Comparison of ENCODE assay signal across 9 cellular contexts in genomic region chr5:158812381-158812780, GRCh38.
DNase-seq lines count a peak whose midpoint lies in the region; ATAC-seq, FAIRE-seq and TF ChIP-seq lines count a peak whose summit lies in the region.
"Had no signal": no experiment of that assay in that cellular context is flagged by ENCODE, and none has a peak within 500 bp of the region (broad histone marks: within the 10 kb centered on the region; RNA-seq: fewer than 3 reads in every experiment).

No MANE protein-coding gene starts in this region.

- intact Hi-C loops in thyroid gland (cut with DNase I): no loop called here
- intact Hi-C loops in PC-9 (cut with micrococcal nuclease; ENCODE audit: unreplicated experiment): no loop called here
- intact Hi-C loops in tibial artery (cut with DNase I; ENCODE audit: low total_unique reads): no loop called here

- no peaks in the 10 kb centered on the region for H4K20me1 ChIP-seq in PC-9 (ENCODE audit: insufficient read depth)

- H3K4me2 ChIP-seq in PC-9: no peak overlapping the region

- no peaks in the 10 kb centered on the region for H3K27me3 ChIP-seq in thyroid gland
- H3K27me3 ChIP-seq in PC-9 (ENCODE audit: insufficient read depth, low read depth): no peaks in the 10 kb centered on the region
- H3K27me3 ChIP-seq in tibial artery: no peaks in the 10 kb centered on the region
- H3K27me3 ChIP-seq: cardiac muscle cell had no signal

- POLR2A ChIA-PET in PC-9 (lab: Charles Lee; ENCODE audit: unreplicated experiment): no interaction called here

- no peaks in the 10 kb centered on the region for H3K9me2 ChIP-seq in PC-9 (ENCODE audit: insufficient read depth)

- H3K4me3 ChIP-seq in thyroid gland (replicated peaks in 1 of 3) (no peak overlapping the region), PC-9 (no peak overlapping the region), tibial artery (no peak overlapping the region)
- H3K4me3 ChIP-seq: cardiac muscle cell had no signal

- DNase-seq in GM12892 (ENCODE audit: insufficient read length) (no peak), T-helper 2 cell (peak in 3 of 5 experiments; percentile 5 to 81 (median 11)), thyroid gland (peak; percentile 10 to 36), NCI-H1105 (lab: John Stamatoyannopoulos, UW) (no peak), PC-9 (no peak), tibial artery (no peak)
- DNase-seq in effector CD4-positive, alpha-beta T cell: peak; percentile 12

- peak; percentile 44 for ATAC-seq in HG02610 (IDR thresholded peaks at IDR 0.05; ENCODE audit: unreplicated experiment)

- TF ChIP-seq CTCF in thyroid gland (IDR thresholded peaks at IDR 0.05): no peak
- TF ChIP-seq CTCF in PC-9 (conservative IDR thresholded peaks at IDR 0.05): no peak
- TF ChIP-seq CTCF in tibial artery (IDR thresholded peaks at IDR 0.05): no peak

- 54 to 58% methylated on average over 6 of the region's 6 CpGs for WGBS in thyroid gland, 2 donors

- H3K36me3 ChIP-seq in thyroid gland: no peaks in the 10 kb centered on the region
- H3K36me3 ChIP-seq in PC-9 (ENCODE audit: low read depth): no peaks in the 10 kb centered on the region
- no peaks in the 10 kb centered on the region for H3K36me3 ChIP-seq in tibial artery
- H3K36me3 ChIP-seq: cardiac muscle cell had no signal

- no peaks in the 10 kb centered on the region for H3K9me3 ChIP-seq in thyroid gland
- H3K9me3 ChIP-seq in PC-9 (ENCODE audit: insufficient read depth, low read depth): no peaks in the 10 kb centered on the region
- no peaks in the 10 kb centered on the region for H3K9me3 ChIP-seq in tibial artery

- peak; percentile 84 for FAIRE-seq in GM12892 (lab: Jason Lieb, UNC)

- no peak for TF ChIP-seq POLR2A in GM12892 (IDR thresholded peaks at IDR 0.05; ENCODE audit: low read depth, low read length)
- TF ChIP-seq POLR2A in thyroid gland (IDR thresholded peaks at IDR 0.05): no peak

- H2AFZ ChIP-seq in PC-9: no peak overlapping the region

- no peaks in the 10 kb centered on the region for H3K79me2 ChIP-seq in PC-9 (ENCODE audit: low read depth)

- no peaks in the 10 kb centered on the region for H3F3A ChIP-seq in PC-9 (ENCODE audit: insufficient read depth, low read depth)

- H3K4me1 ChIP-seq in thyroid gland: no peaks in the 10 kb centered on the region
- H3K4me1 ChIP-seq in PC-9 (replicated peaks; ENCODE audit: insufficient read depth): no peaks in the 10 kb centered on the region
- H3K4me1 ChIP-seq in tibial artery: peaks cover 0 to 33% (median 3%) of the 10 kb centered on the region in 4 donors

- CTCF ChIA-PET in PC-9 (lab: Charles Lee): no interaction called here

- H3K27ac ChIP-seq in thyroid gland (no peak overlapping the region), PC-9 (no peak overlapping the region), tibial artery (no peak overlapping the region)
- H3K27ac ChIP-seq: cardiac muscle cell had no signal

- no TSS peak for BruUV-seq in PC-9 (replicated peaks; lab: Mats Ljungman, UMichigan)

Comparison
In these comparisons a context has a peak if more than half of its experiments do, and no peak if none do; other contexts are left out.
1. DNase-seq: peak in T-helper 2 cell (3 of 5), effector CD4-positive, alpha-beta T cell (single experiment) and thyroid gland (2 of 2); none in GM12892 (single experiment), NCI-H1105 (single experiment), PC-9 (0 of 2) and tibial artery (0 of 2).